ENCODE assay signal across 15 cellular contexts in genomic region chr3:184666422-184666821, GRCh38. TPM values are rescaled to one million over a fixed set of nuclear protein-coding genes. Genes with fewer than 3 reads are reported as not detected.
DNase-seq lines count a peak whose midpoint lies in the region; ATAC-seq and TF ChIP-seq lines count a peak whose summit lies in the region.
"Had no signal": no experiment of that assay in that cellular context is flagged by ENCODE, and none has a peak within 500 bp of the region (broad histone marks: within the 10 kb centered on the region; RNA-seq: fewer than 3 reads in every experiment).

No MANE protein-coding gene starts in this region.

- H3K4me1 Mint-ChIP-seq in CD14-positive monocyte = peaks cover 14% of the 10 kb centered on the region

- peaks cover 9 to 13% (median 11%) of the 10 kb centered on the region in 3 donors for H3K27me3 Mint-ChIP-seq in CD14-positive monocyte (ENCODE audit: low read depth in 3 of 3)

- intact Hi-C loops in CD14-positive monocyte (cut with micrococcal nuclease) = no loop called here

- TF ChIP-seq CTCF in CD14-positive monocyte (IDR thresholded peaks at IDR 0.05) = no peak

- no peaks in the 10 kb centered on the region for H3K9me3 Mint-ChIP-seq in CD14-positive monocyte

- no peak overlapping the region for H3K4me3 Mint-ChIP-seq in CD14-positive monocyte

- no peak overlapping the region for H3K27ac Mint-ChIP-seq in CD14-positive monocyte

- ATAC-seq in HG02588 (IDR thresholded peaks at IDR 0.05; ENCODE audit: unreplicated experiment) = no peak
- ATAC-seq: GM12878 had no signal

- DNase-seq in COLO668 (lab: John Stamatoyannopoulos, UW; ENCODE audit: unreplicated experiment) = peak; percentile 23
- peak; percentile 66 for DNase-seq in DMS153 treated with DMSO at 0.1 percent for 48 hours (lab: John Stamatoyannopoulos, UW; ENCODE audit: unreplicated experiment)
- DNase-seq in NCI-H345 (lab: John Stamatoyannopoulos, UW) = peak; percentile 78
- DNase-seq in SHP77 treated with DMSO at 0.1 percent for 48 hours (lab: John Stamatoyannopoulos, UW) = peak; percentile 70
- no peak for DNase-seq in SW 1271 (lab: John Stamatoyannopoulos, UW)
- no peak for DNase-seq in retina
- DNase-seq in CD14-positive monocyte (ENCODE audit: low spot score) = no peak
- DNase-seq: DMS 273 treated with DMSO at 0.1 percent for 48 hours, HCEC 1CT, MV-4-11, NCI-H187 treated with DMSO at 0.1 percent for 48 hours, NCI-H82, SJCRH30 had no signal

- no peaks in the 10 kb centered on the region for H3K36me3 Mint-ChIP-seq in CD14-positive monocyte

RNA-seq across cellular contexts. Expression of gene MAGEF1, which starts 45.4 kb away (rescaled TPM):
- polyA plus RNA-seq in CD14-positive monocyte = 10 to 100 TPM; 12.2 to 14.8 TPM

Comparison
In these comparisons a context has a peak if more than half of its experiments do, and no peak if none do; other contexts are left out.
1. DNase-seq: peak in COLO668 (single experiment), DMS153 treated with DMSO at 0.1 percent for 48 hours (single experiment), NCI-H345 (single experiment) and SHP77 treated with DMSO at 0.1 percent for 48 hours (single experiment); none in SW 1271 (0 of 2), retina (single experiment) and CD14-positive monocyte (single experiment).